25 cellular contexts compared by ENCODE assay signal in the genomic region with DNA sequence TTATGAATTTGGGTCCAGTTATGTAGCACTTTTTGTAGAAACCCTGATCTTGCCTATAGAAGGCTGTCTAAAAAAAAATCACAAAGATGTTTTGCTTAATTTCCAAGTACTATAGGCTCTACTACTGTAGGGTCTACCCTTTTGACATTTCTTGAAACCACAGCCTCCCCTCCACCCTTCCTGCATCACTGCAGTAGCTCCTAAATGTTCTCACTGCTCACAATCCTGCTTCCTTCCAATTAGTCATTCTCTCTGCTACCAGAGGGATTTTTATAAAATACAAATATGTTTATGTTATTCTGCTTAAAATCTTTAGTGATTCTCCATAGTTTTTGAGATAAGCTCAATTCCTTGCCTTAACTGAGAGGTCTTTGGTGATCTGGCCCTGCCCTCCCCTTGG.
DNase-seq lines count a peak whose midpoint lies in the region; ATAC-seq and TF ChIP-seq lines count a peak whose summit lies in the region.
"Had no signal": no experiment of that assay in that cellular context is flagged by ENCODE, and none has a peak within 500 bp of the region (broad histone marks: within the 10 kb centered on the region; RNA-seq: fewer than 3 reads in every experiment).

No MANE protein-coding gene starts in this region.

- H2BK120ac ChIP-seq in mesenchymal stem cell (ENCODE audit: low read depth, low read length) = no peak overlapping the region

- TF ChIP-seq CTCF in HL-60 (IDR thresholded peaks at IDR 0.05; ENCODE audit: insufficient read depth, low read length) (no peak), cardiac fibroblast (IDR thresholded peaks at IDR 0.05; ENCODE audit: low read depth, low read length) (no peak)

- H2BK12ac ChIP-seq in mesenchymal stem cell (ENCODE audit: low read length in 2 of 2) = peak overlapping the region in 1 of 2 experiments; percentile 54

- H4K91ac ChIP-seq in mesenchymal stem cell (ENCODE audit: low read length) = no peak overlapping the region

- H3K4me1 ChIP-seq in mesenchymal stem cell (ENCODE audit: control insufficient read depth, insufficient read depth, low read depth, low read length) = peaks cover 3% of the 10 kb centered on the region
- H3K4me1 ChIP-seq: stomach had no signal

- H3K27me3 ChIP-seq in HL-60 (ENCODE audit: insufficient read depth, poor library complexity, severe bottlenecking) = no peaks in the 10 kb centered on the region
- no peaks in the 10 kb centered on the region for H3K27me3 ChIP-seq in mesenchymal stem cell (ENCODE audit: control insufficient read depth in 1 of 2, insufficient read depth in 1 of 2, low read length in 2 of 2)
- H3K27me3 ChIP-seq: stomach, tibial nerve had no signal

- H4K8ac ChIP-seq in mesenchymal stem cell (ENCODE audit: low read length) = no peak overlapping the region

- H3K18ac ChIP-seq in mesenchymal stem cell (ENCODE audit: low read depth in 1 of 2, low read length in 2 of 2) = peak overlapping the region in 1 of 2 experiments; percentile 56

- peak; percentile 5 for DNase-seq in A172 (ENCODE audit: low spot score)
- no peak for DNase-seq in HL-60 (ENCODE audit: low read depth in 1 of 2, low spot score in 1 of 2)
- peak; percentile 41 to 61 for DNase-seq in cardiac fibroblast (ENCODE audit: low read depth in 2 of 2)
- peak; percentile 32 for DNase-seq in mesenchymal stem cell
- no peak for DNase-seq in NCI-H345 (lab: John Stamatoyannopoulos, UW)
- DNase-seq: 8988T; activated CD4-positive, alpha-beta T cell treated with anti-CD3 and anti-CD28 coated beads, Interleukin-2, amount 50 U/mL, for 48 hours; activated CD4-positive, CD25-positive, alpha-beta regulatory T cell; activated CD8-positive, alpha-beta memory T cell treated with anti-CD3 and anti-CD28 coated beads, Interleukin-2, amount 50 U/mL, for 4 hours; activated effector memory CD4-positive, alpha-beta T cell treated with Interleukin-2 at 50 U/mL for 16 hours; activated naive CD8-positive, alpha-beta T cell treated with anti-CD3 and anti-CD28 coated beads for 36 hours; effector CD4-positive, alpha-beta T cell; islet precursor cell; left ventricle myocardium superior; NCI-H146; NCI-H524; nephron progenitor cell; posterior cingulate gyrus; Right ventricle myocardium superior; stomach had no signal

- H3K79me1 ChIP-seq in mesenchymal stem cell (replicated peaks; ENCODE audit: low read length, poor library complexity, severe bottlenecking) = no peaks in the 10 kb centered on the region

- H3K4me2 ChIP-seq in mesenchymal stem cell (ENCODE audit: low read length, poor library complexity, severe bottlenecking) = no peak overlapping the region

- H3K14ac ChIP-seq in mesenchymal stem cell (ENCODE audit: low read length in 2 of 2) = peak overlapping the region in 1 of 2 experiments; percentile 86

- H2AFZ ChIP-seq in mesenchymal stem cell (ENCODE audit: low read depth, low read length) = no peak overlapping the region

- H3K4me3 ChIP-seq in HL-60 (replicated peaks; ENCODE audit: insufficient read depth, low read length) (no peak overlapping the region), cardiac fibroblast (replicated peaks in 1 of 2; ENCODE audit: low read depth in 2 of 2, low read length in 2 of 2) (no peak overlapping the region), mesenchymal stem cell (ENCODE audit: insufficient read depth in 1 of 2, low read depth in 1 of 2, low read length in 2 of 2) (no peak overlapping the region)
- H3K4me3 ChIP-seq: K562, stomach, tibial nerve had no signal

- H3K27ac ChIP-seq in HL-60 (replicated peaks) = peak overlapping the region; percentile 65
- H3K27ac ChIP-seq in mesenchymal stem cell (ENCODE audit: low read length, poor library complexity, severe bottlenecking) = no peak overlapping the region

- peak overlapping the region; percentile 66 for H3K9ac ChIP-seq in mesenchymal stem cell (ENCODE audit: low read length)

- H2AK5ac ChIP-seq in mesenchymal stem cell (ENCODE audit: low read length, severe bottlenecking) = no peak overlapping the region

- H2BK15ac ChIP-seq in mesenchymal stem cell (ENCODE audit: low read depth, poor library complexity, severe bottlenecking) = no peak overlapping the region

- H3K36me3 ChIP-seq in mesenchymal stem cell (ENCODE audit: control insufficient read depth in 1 of 2, insufficient read depth in 2 of 2, low read depth in 1 of 2, low read length in 2 of 2) = no peaks in the 10 kb centered on the region
- H3K36me3 ChIP-seq: stomach, tibial nerve had no signal

- H3K4ac ChIP-seq in mesenchymal stem cell (ENCODE audit: low read depth in 1 of 2, low read length in 2 of 2) = no peak overlapping the region

- H3K9me3 ChIP-seq in mesenchymal stem cell (ENCODE audit: control insufficient read depth, low read length) = no peaks in the 10 kb centered on the region
- H3K9me3 ChIP-seq: stomach, tibial nerve had no signal

- H3K23ac ChIP-seq in mesenchymal stem cell (ENCODE audit: low read length in 2 of 2) = no peak overlapping the region

- H2BK5ac ChIP-seq in mesenchymal stem cell (ENCODE audit: low read depth, low read length, poor library complexity, severe bottlenecking) = no peak overlapping the region

- ATAC-seq in GM18870 (IDR thresholded peaks at IDR 0.05; ENCODE audit: unreplicated experiment) (no peak), GM19463 (IDR thresholded peaks at IDR 0.05; ENCODE audit: unreplicated experiment) (no peak), HG03342 (IDR thresholded peaks at IDR 0.05; ENCODE audit: unreplicated experiment) (no peak)
- ATAC-seq: K562, left ventricle myocardium superior had no signal

Comparison
In these comparisons a context has a peak if more than half of its experiments do, and no peak if none do; other contexts are left out.
1. DNase-seq: peak in A172 (single experiment), cardiac fibroblast (2 of 2) and mesenchymal stem cell (single experiment); none in HL-60 (0 of 2) and NCI-H345 (single experiment).